Comparison of ENCODE assay signal across 8 cellular contexts in the genomic region with DNA sequence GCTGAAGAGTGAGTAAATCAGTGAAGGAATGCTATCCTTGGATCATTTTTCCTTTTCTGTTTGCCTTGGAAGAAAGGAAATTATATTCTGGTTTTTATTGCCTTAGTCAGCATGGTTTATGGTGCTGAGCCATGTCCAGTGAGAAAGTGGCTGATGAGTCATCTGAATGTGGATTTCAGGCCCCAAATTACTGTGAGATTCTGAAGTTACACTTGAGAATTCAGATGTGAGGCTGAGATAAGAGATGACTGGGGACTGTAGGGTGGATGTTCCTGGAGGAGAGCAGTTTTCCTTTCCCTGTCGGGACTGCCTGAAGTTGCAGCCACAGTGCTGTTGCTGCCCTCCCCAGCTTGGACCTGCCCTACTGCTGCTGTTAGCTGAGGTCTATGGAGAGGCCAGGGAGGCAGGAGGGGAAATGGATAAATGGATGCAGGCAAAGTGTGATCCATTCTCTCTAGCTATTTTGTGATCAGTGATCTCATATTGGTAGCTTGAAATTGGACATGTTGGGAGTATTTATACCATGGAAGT. TPM values are rescaled to one million over a fixed set of nuclear protein-coding genes. Genes with fewer than 3 reads are reported as not detected.
DNase-seq lines count a peak whose midpoint lies in the region; ATAC-seq and TF ChIP-seq lines count a peak whose summit lies in the region.

No MANE protein-coding gene starts in this region.

- peaks cover 39% of the 10 kb centered on the region for H3K4me1 Mint-ChIP-seq in activated naive CD8-positive, alpha-beta T cell treated with anti-CD3 and anti-CD28 coated beads, Interleukin-2, amount 10 ng/mL, durations not matched to agents 7 days and 5 days

- POLR2A ChIA-PET in activated naive CD8-positive, alpha-beta T cell treated with anti-CD3 and anti-CD28 coated beads, Interleukin-2, amount 10 ng/mL, durations not matched to agents 7 days and 5 days (lab: Charles Lee), result no interaction called here

- H3K36me3 ChIP-seq in kidney epithelial cell (ENCODE audit: control insufficient read depth, insufficient read depth, low read length), result no peaks in the 10 kb centered on the region
- no peaks in the 10 kb centered on the region for H3K36me3 ChIP-seq in spleen

- no peak for TF ChIP-seq POLR2A in spleen (IDR thresholded peaks at IDR 0.05)

- H3K36me3 Mint-ChIP-seq in activated naive CD8-positive, alpha-beta T cell treated with anti-CD3 and anti-CD28 coated beads, Interleukin-2, amount 10 ng/mL, durations not matched to agents 7 days and 5 days, result no peaks in the 10 kb centered on the region

- H3K4me3 ChIP-seq in kidney epithelial cell (ENCODE audit: low read depth, low read length) (no peak overlapping the region), spleen (no peak overlapping the region)

- intact Hi-C loops in spleen (cut with DNase I; ENCODE audit: low total_unique reads), result no loop called here

- no peak for ATAC-seq in activated naive CD8-positive, alpha-beta T cell treated with anti-CD3 and anti-CD28 coated beads, Interleukin-2, amount 10 ng/mL, durations not matched to agents 7 days and 5 days (ENCODE audit: low read depth)

- H3K27ac ChIP-seq in spleen, result peak overlapping the region in 1 of 8 donors; percentile 17

- DNase-seq in A172 (ENCODE audit: low spot score) (peak; percentile 99), HCEC 1CT (peak; percentile 96), kidney epithelial cell (ENCODE audit: low read depth) (peak; percentile 97), spleen (no peak), SKM-1 (lab: John Stamatoyannopoulos, UW; ENCODE audit: unreplicated experiment) (no peak)
- no peak for DNase-seq in activated naive CD8-positive, alpha-beta T cell treated with anti-CD3 and anti-CD28 coated beads, Interleukin-2, amount 10 ng/mL, durations not matched to agents 7 days and 5 days
- no peak for DNase-seq in stimulated activated CD4-positive, alpha-beta T cell treated with anti-CD3 and anti-CD28 coated beads, Interleukin-1b, Interleukin-23, amount 100 ng/mL, for 48 hours
- DNase-seq in stimulated activated CD4-positive, alpha-beta T cell treated with anti-CD3 and anti-CD28 coated beads, Interleukin-15, amount 100 ng/mL, for 24 hours, result no peak

- WGBS in spleen, 5 donors, result 7 to 44% (median 20%) methylated on average over 1 of the region's 1 CpG

- H3K9me3 ChIP-seq in spleen, result no peaks in the 10 kb centered on the region

- peaks cover 3 to 33% (median 15%) of the 10 kb centered on the region in 6 donors for H3K4me1 ChIP-seq in spleen

- H3K27ac Mint-ChIP-seq in activated naive CD8-positive, alpha-beta T cell treated with anti-CD3 and anti-CD28 coated beads, Interleukin-2, amount 10 ng/mL, durations not matched to agents 7 days and 5 days, result peak overlapping the region; percentile 46

- no peaks in the 10 kb centered on the region for H3K27me3 ChIP-seq in kidney epithelial cell (ENCODE audit: control insufficient read depth, insufficient read depth, low read length)
- H3K27me3 ChIP-seq in spleen (replicated peaks in 1 of 7), result no peaks in the 10 kb centered on the region

- H3K9me3 Mint-ChIP-seq in activated naive CD8-positive, alpha-beta T cell treated with anti-CD3 and anti-CD28 coated beads, Interleukin-2, amount 10 ng/mL, durations not matched to agents 7 days and 5 days, result no peaks in the 10 kb centered on the region

- TF ChIP-seq CTCF in kidney epithelial cell (IDR thresholded peaks at IDR 0.05; ENCODE audit: insufficient read depth, low read length, poor library complexity, severe bottlenecking) (no peak), spleen (IDR thresholded peaks at IDR 0.05 in 8 of 11, conservative IDR thresholded peaks at IDR 0.05 in 3 of 11) (no peak)

- H3K4me3 Mint-ChIP-seq in activated naive CD8-positive, alpha-beta T cell treated with anti-CD3 and anti-CD28 coated beads, Interleukin-2, amount 10 ng/mL, durations not matched to agents 7 days and 5 days, result peak overlapping the region; percentile 25

- no peaks in the 10 kb centered on the region for H3K27me3 Mint-ChIP-seq in activated naive CD8-positive, alpha-beta T cell treated with anti-CD3 and anti-CD28 coated beads, Interleukin-2, amount 10 ng/mL, durations not matched to agents 7 days and 5 days

RNA-seq across cellular contexts. Expression of a gene that starts 4.2 kb away (rescaled TPM):
- 24.8 and 35.5 TPM in 2 replicates for total RNA-seq in A172 (2014; rRNA removed; shearing (Covaris generic))
- 10 to 100 TPM; 25.9 to 33.7 TPM for total RNA-seq in activated naive CD8-positive, alpha-beta T cell treated with anti-CD3 and anti-CD28 coated beads, Interleukin-2, amount 10 ng/mL, durations not matched to agents 7 days and 5 days
- total RNA-seq in kidney epithelial cell (3.8 and 5.4 TPM in 2 replicates), spleen (10 to 100 TPM; 22.1 to 36.3 (median 32.1) TPM)
- 10 to 100 TPM; 17.3 to 18.8 (median 18.0) TPM for polyA plus RNA-seq in spleen

RNA-seq across cellular contexts. Expression of a gene that starts 59.1 kb away (rescaled TPM):
- not detected in 2 replicates for total RNA-seq in A172 (2014; rRNA removed; shearing (Covaris generic))
- total RNA-seq in activated naive CD8-positive, alpha-beta T cell treated with anti-CD3 and anti-CD28 coated beads, Interleukin-2, amount 10 ng/mL, durations not matched to agents 7 days and 5 days, result under 1 TPM; 0.53 to 0.65 TPM
- total RNA-seq in kidney epithelial cell, result not detected in 2 replicates
- under 1 TPM in 1 of 7 donors, not detected in 6; 0.17 TPM for total RNA-seq in spleen
- polyA plus RNA-seq in spleen, result under 1 TPM in 2 of 3 donors, not detected in 1; 0.08 to 0.09 TPM

Comparison
In these comparisons a context has a peak if more than half of its experiments do, and no peak if none do; other contexts are left out.
1. DNase-seq: peak in A172 (single experiment), HCEC 1CT (single experiment) and kidney epithelial cell (single experiment); none in activated naive CD8-positive, alpha-beta T cell treated with anti-CD3 and anti-CD28 coated beads, Interleukin-2, amount 10 ng/mL, durations not matched to agents 7 days and 5 days (single experiment), stimulated activated CD4-positive, alpha-beta T cell treated with anti-CD3 and anti-CD28 coated beads, Interleukin-1b, Interleukin-23, amount 100 ng/mL, for 48 hours (single experiment), spleen (single experiment), SKM-1 (single experiment) and stimulated activated CD4-positive, alpha-beta T cell treated with anti-CD3 and anti-CD28 coated beads, Interleukin-15, amount 100 ng/mL, for 24 hours (single experiment).